In the genomic region with DNA sequence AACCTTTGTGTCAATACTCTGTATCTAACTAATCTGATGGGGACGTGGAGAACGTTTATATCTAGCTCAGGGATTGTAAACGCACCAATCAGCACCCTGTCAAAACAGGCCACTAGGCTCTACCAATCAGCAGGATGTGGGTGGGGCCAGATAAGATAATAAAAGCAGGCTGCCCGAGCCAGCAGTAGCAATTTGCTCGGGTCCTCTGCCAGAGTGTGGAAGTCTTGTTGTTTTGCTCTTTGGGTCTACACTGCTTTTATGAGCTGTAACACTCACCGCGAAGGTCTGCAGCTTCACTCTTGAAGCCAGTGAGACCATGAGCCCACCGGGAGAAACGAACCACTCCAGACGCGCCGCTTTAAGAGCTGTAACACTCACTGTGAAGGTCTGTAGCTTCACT, we compare ENCODE assay signal across 3 cellular contexts. TPM values are rescaled to one million over a fixed set of nuclear protein-coding genes. Genes with fewer than 3 reads are reported as not detected.
"Had no signal": no experiment of that assay in that cellular context is flagged by ENCODE, and none has a peak within 500 bp of the region (broad histone marks: within the 10 kb centered on the region; RNA-seq: fewer than 3 reads in every experiment).

No MANE protein-coding gene starts in this region.

RNA-seq across cellular contexts. Expression of gene COL26A1, which starts 13.4 kb away (rescaled TPM):
- total RNA-seq: LHCN-M2, MCF 10A, Right ventricle myocardium inferior had no signal
